8 cellular contexts compared by ENCODE assay signal in the genomic region with DNA sequence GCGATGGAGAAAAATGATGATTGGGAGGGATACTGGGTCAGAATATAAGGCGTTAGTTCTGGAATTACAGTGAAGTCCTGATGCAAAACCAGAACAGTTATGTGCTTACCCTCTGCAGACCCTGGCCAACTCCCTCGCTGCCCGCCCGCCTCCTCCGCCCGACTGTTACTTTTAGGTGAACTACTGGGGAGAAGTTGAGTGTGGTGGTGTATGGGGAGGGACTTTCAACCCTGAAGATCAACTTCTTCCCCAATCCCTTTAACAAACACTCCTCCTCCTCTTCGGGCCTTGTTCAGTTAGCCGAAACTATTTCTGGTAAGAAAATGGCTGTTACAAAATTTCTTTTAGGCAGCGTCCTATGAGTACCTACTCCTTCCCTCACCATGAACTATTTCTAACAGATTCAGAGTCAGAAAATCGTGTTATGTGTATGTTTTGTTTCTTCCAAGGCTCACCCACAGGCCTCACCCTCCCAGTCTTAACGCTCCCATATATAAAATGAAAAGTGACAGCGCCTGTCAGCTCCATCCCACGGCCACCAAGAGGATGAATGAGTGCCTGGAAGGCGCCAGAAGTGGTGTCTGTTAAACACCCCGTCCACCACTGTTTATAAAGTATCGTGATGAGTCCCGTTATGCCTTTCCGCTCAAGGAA. TPM values are rescaled to one million over a fixed set of nuclear protein-coding genes. Genes with fewer than 3 reads are reported as not detected.
DNase-seq lines count a peak whose midpoint lies in the region; ATAC-seq and TF ChIP-seq lines count a peak whose summit lies in the region.

No MANE protein-coding gene starts in this region.

- peaks cover 0 to 2% (median 0%) of the 10 kb centered on the region in 3 experiments for H3K27me3 ChIP-seq in neuronal stem cell (ENCODE audit: control insufficient read depth in 3 of 3, insufficient read depth in 3 of 3, low read depth in 1 of 3, low read length in 3 of 3)

- no peak overlapping the region for H3K27ac ChIP-seq in SK-N-MC
- no peak overlapping the region for H3K27ac ChIP-seq in neuronal stem cell (replicated peaks; ENCODE audit: low read length)

- peak overlapping the region; percentile 56 for H2BK120ac ChIP-seq in neuronal stem cell (ENCODE audit: low read depth, low read length)

- POLR2A ChIA-PET in HEK293T (lab: Yijun Ruan, JAX) = interaction anchor here (1.1 to 3.6 kb wide), 4 partner anchors 92 to 328 kb away, joined by 4 to 26 read pairs (median 18); partner anchors contain the start of genes GEMIN2, SEC23A and TRAPPC6B

- H3K4me1 ChIP-seq in neuronal stem cell (ENCODE audit: control insufficient read depth in 2 of 2, insufficient read depth in 1 of 2, low read depth in 1 of 2, low read length in 2 of 2) = peaks cover 4 to 16% of the 10 kb centered on the region in 2 donors

- H2AK5ac ChIP-seq in neuronal stem cell (ENCODE audit: low read depth, low read length) = no peak overlapping the region

- no peak overlapping the region for H2BK12ac ChIP-seq in neuronal stem cell (ENCODE audit: low read length)

- no peaks in the 10 kb centered on the region for H3K9me3 ChIP-seq in SK-N-MC (ENCODE audit: low read depth, low read length)
- no peaks in the 10 kb centered on the region for H3K9me3 ChIP-seq in neuronal stem cell (replicated peaks in 1 of 2; ENCODE audit: control insufficient read depth in 2 of 2, insufficient read depth in 1 of 2, low read depth in 1 of 2, low read length in 2 of 2)

- H4K91ac ChIP-seq in neuronal stem cell (ENCODE audit: low read depth, low read length, poor library complexity) = no peak overlapping the region

- no peak for TF ChIP-seq CTCF in epithelial cell of proximal tubule (conservative IDR thresholded peaks at IDR 0.05; ENCODE audit: low read depth, low read length)

- no peak overlapping the region for H3K18ac ChIP-seq in neuronal stem cell (ENCODE audit: low read length)

- H3K79me1 ChIP-seq in neuronal stem cell (ENCODE audit: low read depth, low read length) = peaks cover 6% of the 10 kb centered on the region

- no peak overlapping the region for H3K14ac ChIP-seq in neuronal stem cell (ENCODE audit: low read length)

- WGBS in neuronal stem cell (ENCODE audit: extremely low coverage in 2 of 2, insufficient read length in 2 of 2, insufficient replicate concordance in 1 of 2), 2 donors = 100% methylated on average over 1 of the region's 19 CpGs; no CpG with 5 or more reads in 1 of the 2 donors

- peak overlapping the region; percentile 94 for H3K23ac ChIP-seq in neuronal stem cell (ENCODE audit: low read depth, low read length, poor library complexity)

- H2BK15ac ChIP-seq in neuronal stem cell (ENCODE audit: low read length) = no peak overlapping the region

- peak overlapping the region; percentile 98 for H3K4me3 ChIP-seq in SK-N-MC
- peak overlapping the region; percentile 93 for H3K4me3 ChIP-seq in epithelial cell of proximal tubule (ENCODE audit: low read depth, low read length)
- peak overlapping the region; percentile 94 to 95 for H3K4me3 ChIP-seq in neuronal stem cell (ENCODE audit: low read length in 2 of 2)

- ATAC-seq in GM18520 (IDR thresholded peaks at IDR 0.05; ENCODE audit: unreplicated experiment) = no peak
- ATAC-seq in GM18909 (IDR thresholded peaks at IDR 0.05; ENCODE audit: poor library complexity, unreplicated experiment) = no peak

- peak; percentile 41 for DNase-seq in EH (ENCODE audit: low read depth)
- no peak for DNase-seq in HEK293T (ENCODE audit: extremely low spot score)
- no peak for DNase-seq in SK-N-MC (ENCODE audit: low read depth, low spot score)
- DNase-seq in epithelial cell of proximal tubule (ENCODE audit: low read depth) = no peak
- no peak for DNase-seq in neuronal stem cell (ENCODE audit: low spot score)
- no peak for DNase-seq in NCI-H69 (lab: John Stamatoyannopoulos, UW)

- no peak overlapping the region for H4K8ac ChIP-seq in neuronal stem cell (ENCODE audit: low read depth, low read length)

- CTCF ChIA-PET in HEK293T (lab: Yijun Ruan, JAX) = no interaction called here

- no peak overlapping the region for H2BK5ac ChIP-seq in neuronal stem cell (ENCODE audit: low read length)

- no peaks in the 10 kb centered on the region for H3K36me3 ChIP-seq in SK-N-MC (ENCODE audit: insufficient read depth, low read length)
- H3K36me3 ChIP-seq in neuronal stem cell (replicated peaks in 1 of 2; ENCODE audit: control insufficient read depth in 2 of 2, insufficient read depth in 2 of 2, low read length in 2 of 2) = no peaks in the 10 kb centered on the region

- H2AFZ ChIP-seq in neuronal stem cell (ENCODE audit: low read length) = peak overlapping the region; percentile 100

- H3K9ac ChIP-seq in SK-N-MC (ENCODE audit: insufficient read length) (peak overlapping the region; percentile 99), neuronal stem cell (ENCODE audit: low read depth, low read length, poor library complexity) (peak overlapping the region; percentile 97)

- H3K4me2 ChIP-seq in neuronal stem cell (ENCODE audit: insufficient read depth, low read length, poor library complexity, severe bottlenecking) = peak overlapping the region; percentile 69

- H3K4ac ChIP-seq in neuronal stem cell (ENCODE audit: low read length) = no peak overlapping the region

TF ChIP-seq in HEK293T, 16 proteins besides CTCF, POLR2A, EP300 and RAD21:
- TF ChIP-seq LEF1 (IDR thresholded peaks at IDR 0.05; ENCODE audit: borderline replicate concordance) = no peak
- TF ChIP-seq, protein P1, sequence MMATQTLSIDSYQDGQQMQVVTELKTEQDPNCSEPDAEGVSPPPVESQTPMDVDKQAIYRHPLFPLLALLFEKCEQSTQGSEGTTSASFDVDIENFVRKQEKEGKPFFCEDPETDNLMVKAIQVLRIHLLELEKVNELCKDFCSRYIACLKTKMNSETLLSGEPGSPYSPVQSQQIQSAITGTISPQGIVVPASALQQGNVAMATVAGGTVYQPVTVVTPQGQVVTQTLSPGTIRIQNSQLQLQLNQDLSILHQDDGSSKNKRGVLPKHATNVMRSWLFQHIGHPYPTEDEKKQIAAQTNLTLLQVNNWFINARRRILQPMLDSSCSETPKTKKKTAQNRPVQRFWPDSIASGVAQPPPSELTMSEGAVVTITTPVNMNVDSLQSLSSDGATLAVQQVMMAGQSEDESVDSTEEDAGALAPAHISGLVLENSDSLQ (IDR thresholded peaks at IDR 0.05) = peak; percentile 71; the same call in 1 of the 2 replicates

RNA-seq across cellular contexts. Expression of gene FBXO33, which starts 1.3 kb away (rescaled TPM):
- total RNA-seq in epithelial cell of proximal tubule = 14.4 and 16.8 TPM in 2 replicates
- polyA plus RNA-seq in neuronal stem cell (2013, experiment 1 of 2) = 14.6 TPM
- 14.4 TPM for polyA plus RNA-seq in neuronal stem cell (2013, experiment 2 of 2)
